Comparison of ENCODE assay signal across 16 cellular contexts in genomic region chr22:38997518-38997917, GRCh38. TPM values are rescaled to one million over a fixed set of nuclear protein-coding genes. Genes with fewer than 3 reads are reported as not detected.
DNase-seq lines count a peak whose midpoint lies in the region; ATAC-seq and TF ChIP-seq lines count a peak whose summit lies in the region.
"Had no signal": no experiment of that assay in that cellular context is flagged by ENCODE, and none has a peak within 500 bp of the region (broad histone marks: within the 10 kb centered on the region; RNA-seq: fewer than 3 reads in every experiment).

No MANE protein-coding gene starts in this region.

- peaks cover 34% of the 10 kb centered on the region for H3K4me1 Mint-ChIP-seq in WTC11
- peaks cover 12% of the 10 kb centered on the region for H3K4me1 Mint-ChIP-seq in CD14-positive monocyte

- H3K4ac ChIP-seq in neuronal stem cell (ENCODE audit: low read length) = no peak overlapping the region

- no peak overlapping the region for H3K4me2 ChIP-seq in neuronal stem cell (ENCODE audit: insufficient read depth, low read length, poor library complexity, severe bottlenecking)
- H3K4me2 ChIP-seq: KMS-11 had no signal

- H2AFZ ChIP-seq in neuronal stem cell (ENCODE audit: low read length) = no peak overlapping the region

- H3K4me1 ChIP-seq in HEK293 (ENCODE audit: control insufficient read depth, insufficient read depth, low read length) = no peaks in the 10 kb centered on the region
- peaks cover 0 to 3% of the 10 kb centered on the region in 2 donors for H3K4me1 ChIP-seq in neuronal stem cell (ENCODE audit: control insufficient read depth in 2 of 2, insufficient read depth in 1 of 2, low read depth in 1 of 2, low read length in 2 of 2)

- TF ChIP-seq CTCF in HEK293 (tag by site-specific recombination; IDR thresholded peaks at IDR 0.05) (no peak), WTC11 (IDR thresholded peaks at IDR 0.05) (no peak), CD14-positive monocyte (IDR thresholded peaks at IDR 0.05) (no peak)

- H3K27me3 Mint-ChIP-seq in WTC11 (ENCODE audit: low read depth) (peaks cover 6% of the 10 kb centered on the region; the same call in 1 of the 2 replicates), CD14-positive monocyte (ENCODE audit: low read depth in 3 of 3) (peaks cover 16 to 28% (median 21%) of the 10 kb centered on the region in 3 donors)

- in situ Hi-C loops in ACHN (cut with HindIII; ENCODE audit: low pct_ligation_motif_present, low pct_unique_long_range_greater_than_20kb, low sequenced_read_pairs) = no loop called here

- H2AK5ac ChIP-seq in neuronal stem cell (ENCODE audit: low read depth, low read length) = no peak overlapping the region

- DNase-seq in WTC11 (ENCODE audit: low spot score) (no peak), neuronal stem cell (ENCODE audit: low spot score) (no peak), ACHN (no peak), CD14-positive monocyte (ENCODE audit: low spot score) (no peak), dermis blood vessel endothelial cell (no peak)
- DNase-seq: AML-193; Calu3; CD8-positive, alpha-beta T cell; DMS79 treated with DMSO at 0.1 percent for 48 hours; GF-D8 had no signal

- H3K9me3 Mint-ChIP-seq in WTC11 (peaks cover 12% of the 10 kb centered on the region), CD14-positive monocyte (peaks cover 3 to 14% (median 9%) of the 10 kb centered on the region in 7 donors)

- H4K91ac ChIP-seq in neuronal stem cell (ENCODE audit: low read depth, low read length, poor library complexity) = no peak overlapping the region

- H3K18ac ChIP-seq in neuronal stem cell (ENCODE audit: low read length) = peak overlapping the region; percentile 53

- peaks cover 0 to 12% (median 0%) of the 10 kb centered on the region in 3 experiments for H3K27me3 ChIP-seq in neuronal stem cell (ENCODE audit: control insufficient read depth in 3 of 3, insufficient read depth in 3 of 3, low read depth in 1 of 3, low read length in 3 of 3)

- H3K9me3 ChIP-seq in HEK293 (ENCODE audit: control insufficient read depth, insufficient read depth, low read depth, low read length) (no peaks in the 10 kb centered on the region), neuronal stem cell (replicated peaks in 1 of 2; ENCODE audit: control insufficient read depth in 2 of 2, insufficient read depth in 1 of 2, low read depth in 1 of 2, low read length in 2 of 2) (peaks cover 0 to 2% of the 10 kb centered on the region in 2 donors)

- H3K27ac ChIP-seq in HEK293 (ENCODE audit: extremely low read depth, low read depth, low read length) (no peak overlapping the region), neuronal stem cell (replicated peaks; ENCODE audit: low read length) (no peak overlapping the region)
- H3K27ac ChIP-seq: C4-2B, KMS-11 had no signal

- H2BK120ac ChIP-seq in neuronal stem cell (ENCODE audit: low read depth, low read length) = no peak overlapping the region

- H3K4me3 ChIP-seq in HEK293 (ENCODE audit: low read depth, low read length) (no peak overlapping the region), neuronal stem cell (ENCODE audit: low read length in 2 of 2) (no peak overlapping the region)

- H3K36me3 Mint-ChIP-seq in WTC11 = peaks cover 10% of the 10 kb centered on the region
- peaks cover 4 to 7% of the 10 kb centered on the region in 2 donors for H3K36me3 Mint-ChIP-seq in CD14-positive monocyte
- H3K36me3 Mint-ChIP-seq: CD8-positive, alpha-beta T cell had no signal

- no peak overlapping the region for H3K14ac ChIP-seq in neuronal stem cell (ENCODE audit: low read length)

- ATAC-seq in WTC11 (no peak), GM21423 (IDR thresholded peaks at IDR 0.05; ENCODE audit: unreplicated experiment) (no peak)
- ATAC-seq: CD8-positive, alpha-beta T cell; HCT116 had no signal

- no peak overlapping the region for H4K8ac ChIP-seq in neuronal stem cell (ENCODE audit: low read depth, low read length)

- H3K9ac ChIP-seq in neuronal stem cell (ENCODE audit: low read depth, low read length, poor library complexity) = no peak overlapping the region
- H3K9ac ChIP-seq: KMS-11 had no signal

- H3K36me3 ChIP-seq in HEK293 (ENCODE audit: control insufficient read depth in 2 of 2, insufficient read depth in 1 of 2, low read length in 2 of 2) (no peaks in the 10 kb centered on the region), neuronal stem cell (replicated peaks in 1 of 2; ENCODE audit: control insufficient read depth in 2 of 2, insufficient read depth in 2 of 2, low read length in 2 of 2) (no peaks in the 10 kb centered on the region)

- H2BK5ac ChIP-seq in neuronal stem cell (ENCODE audit: low read length) = no peak overlapping the region

- H3K79me1 ChIP-seq in neuronal stem cell (ENCODE audit: low read depth, low read length) = peaks cover 2% of the 10 kb centered on the region

- H3K27ac Mint-ChIP-seq in WTC11 (no peak overlapping the region), CD14-positive monocyte (no peak overlapping the region)
- H3K27ac Mint-ChIP-seq: CD8-positive, alpha-beta T cell had no signal

- POLR2A ChIA-PET in HEK293 (lab: Yijun Ruan, JAX) = interaction anchor here (0.8 kb wide), 1 partner anchor 15 kb away, joined by 3 read pairs; no protein-coding TSS in a partner anchor
- POLR2A ChIA-PET in WTC11 (lab: Charles Lee) = no interaction called here

- intact Hi-C loops in CD14-positive monocyte (cut with micrococcal nuclease) = no loop called here

- H2BK12ac ChIP-seq in neuronal stem cell (ENCODE audit: low read length) = no peak overlapping the region

- H3K4me3 Mint-ChIP-seq in WTC11 = no peak overlapping the region
- no peak overlapping the region for H3K4me3 Mint-ChIP-seq in CD14-positive monocyte
- H3K4me3 Mint-ChIP-seq: CD8-positive, alpha-beta T cell had no signal

- no CpG with 5 or more reads among the region's 3 CpGs for WGBS in neuronal stem cell (ENCODE audit: extremely low coverage in 2 of 2, insufficient read length in 2 of 2, insufficient replicate concordance in 1 of 2), 2 donors

- H3K23ac ChIP-seq in neuronal stem cell (ENCODE audit: low read depth, low read length, poor library complexity) = no peak overlapping the region

- H2BK15ac ChIP-seq in neuronal stem cell (ENCODE audit: low read length) = no peak overlapping the region

- CTCF ChIA-PET in HEK293 (lab: Yijun Ruan, JAX) (interaction anchor here (0.6 to 1.0 kb wide), 2 partner anchors 127 to 129 kb away, joined by 3 to 7 read pairs; no protein-coding TSS in a partner anchor), WTC11 (lab: Charles Lee) (interaction anchor here (0.7 to 1.3 kb wide), 2 partner anchors 127 to 228 kb away, joined by 3 read pairs; no protein-coding TSS in a partner anchor)

TF ChIP-seq in HEK293, 187 proteins besides CTCF, POLR2A, EP300 and RAD21:
- TF ChIP-seq ZBTB8A (tag by site-specific recombination; IDR thresholded peaks at IDR 0.05) = no peak
- TF ChIP-seq ZNF366 (tag by site-specific recombination; conservative IDR thresholded peaks at IDR 0.05) = peak; percentile 50; the same call in 1 of the 2 replicates
- TF ChIP-seq SP3 (tag by site-specific recombination; IDR thresholded peaks at IDR 0.05) = no peak

TF ChIP-seq in WTC11, 78 proteins besides CTCF, POLR2A, EP300 and RAD21 (continues in another document):
- TF ChIP-seq, protein P1, sequence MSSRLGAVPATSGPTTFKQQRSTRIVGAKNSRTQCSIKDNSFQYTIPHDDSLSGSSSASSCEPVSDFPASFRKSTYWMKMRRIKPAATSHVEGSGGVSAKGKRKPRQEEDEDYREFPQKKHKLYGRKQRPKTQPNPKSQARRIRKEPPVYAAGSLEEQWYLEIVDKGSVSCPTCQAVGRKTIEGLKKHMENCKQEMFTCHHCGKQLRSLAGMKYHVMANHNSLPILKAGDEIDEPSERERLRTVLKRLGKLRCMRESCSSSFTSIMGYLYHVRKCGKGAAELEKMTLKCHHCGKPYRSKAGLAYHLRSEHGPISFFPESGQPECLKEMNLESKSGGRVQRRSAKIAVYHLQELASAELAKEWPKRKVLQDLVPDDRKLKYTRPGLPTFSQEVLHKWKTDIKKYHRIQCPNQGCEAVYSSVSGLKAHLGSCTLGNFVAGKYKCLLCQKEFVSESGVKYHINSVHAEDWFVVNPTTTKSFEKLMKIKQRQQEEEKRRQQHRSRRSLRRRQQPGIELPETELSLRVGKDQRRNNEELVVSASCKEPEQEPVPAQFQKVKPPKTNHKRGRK (CRISPR knock-in tag; IDR thresholded peaks at IDR 0.05; ENCODE audit: borderline replicate concordance) = 0 out of 2 replicates have a peak, but pooled peaks have one; percentile 66
- no peak for TF ChIP-seq ATF2 (CRISPR knock-in tag; IDR thresholded peaks at IDR 0.05; ENCODE audit: borderline replicate concordance, low read depth)

RNA-seq across cellular contexts. Expression of gene APOBEC3B, which starts 15.4 kb away (rescaled TPM):
- total RNA-seq in WTC11 (2021) = 4.0 to 7.5 TPM (median 6.4 TPM) in 3 replicates
- 2.9 TPM for polyA plus RNA-seq in neuronal stem cell (2013, experiment 1 of 2)
- polyA plus RNA-seq in neuronal stem cell (2013, experiment 2 of 2) = 2.8 TPM
- 10 to 100 TPM in 1 of 2 donors, under 1 TPM in 1; 0.40 to 12.6 TPM for polyA plus RNA-seq in CD14-positive monocyte
- total RNA-seq in dermis blood vessel endothelial cell = under 0.01 and 2.5 TPM in 2 replicates

RNA-seq across cellular contexts. Expression of gene APOBEC3C, which starts 16.5 kb away (rescaled TPM):
- total RNA-seq in WTC11 (2021) (33.4 to 40.4 TPM (median 39.4 TPM) in 3 replicates), dermis blood vessel endothelial cell (0.68 and 3.9 TPM in 2 replicates)
- polyA plus RNA-seq in neuronal stem cell (2013, experiment 1 of 2) = 18.7 TPM
- polyA plus RNA-seq in neuronal stem cell (2013, experiment 2 of 2) = 20.6 TPM
- polyA plus RNA-seq in CD14-positive monocyte = 10 to 100 TPM; 69.4 to 86.3 TPM

RNA-seq across cellular contexts. Expression of gene APOBEC3D, which starts 23.4 kb away (rescaled TPM):
- total RNA-seq in WTC11 (2021) (5.4 to 10.6 TPM (median 7.0 TPM) in 3 replicates), dermis blood vessel endothelial cell (1.3 and 3.4 TPM in 2 replicates)
- 1.2 TPM for polyA plus RNA-seq in neuronal stem cell (2013, experiment 1 of 2)
- polyA plus RNA-seq in neuronal stem cell (2013, experiment 2 of 2) = 1.2 TPM
- 1 to 10 TPM; 1.7 to 2.0 TPM for polyA plus RNA-seq in CD14-positive monocyte

RNA-seq across cellular contexts. Expression of gene APOBEC3A, which starts 40.1 kb away (rescaled TPM):
- total RNA-seq in WTC11 (2021) (not detected in 3 replicates), dermis blood vessel endothelial cell (not detected in 2 replicates)
- polyA plus RNA-seq in neuronal stem cell (2013, experiment 1 of 2) = not detected
- polyA plus RNA-seq in neuronal stem cell (2013, experiment 2 of 2) = not detected
- 100 to 1,000 TPM; 233 to 247 TPM for polyA plus RNA-seq in CD14-positive monocyte
- total RNA-seq: Calu3; CD8-positive, alpha-beta T cell had no signal
- polyA plus RNA-seq: BJ had no signal

RNA-seq across cellular contexts. Expression of gene APOBEC3F, which starts 43.1 kb away (rescaled TPM):
- total RNA-seq in WTC11 (2021) (8.7 to 13.1 TPM (median 11.0 TPM) in 3 replicates), dermis blood vessel endothelial cell (2.7 and 4.8 TPM in 2 replicates)
- 3.5 TPM for polyA plus RNA-seq in neuronal stem cell (2013, experiment 1 of 2)
- polyA plus RNA-seq in neuronal stem cell (2013, experiment 2 of 2) = 3.9 TPM
- polyA plus RNA-seq in CD14-positive monocyte = 1 to 10 TPM; 4.4 to 8.0 TPM
